ENCODE assay signal across 8 cellular contexts in the genomic region with DNA sequence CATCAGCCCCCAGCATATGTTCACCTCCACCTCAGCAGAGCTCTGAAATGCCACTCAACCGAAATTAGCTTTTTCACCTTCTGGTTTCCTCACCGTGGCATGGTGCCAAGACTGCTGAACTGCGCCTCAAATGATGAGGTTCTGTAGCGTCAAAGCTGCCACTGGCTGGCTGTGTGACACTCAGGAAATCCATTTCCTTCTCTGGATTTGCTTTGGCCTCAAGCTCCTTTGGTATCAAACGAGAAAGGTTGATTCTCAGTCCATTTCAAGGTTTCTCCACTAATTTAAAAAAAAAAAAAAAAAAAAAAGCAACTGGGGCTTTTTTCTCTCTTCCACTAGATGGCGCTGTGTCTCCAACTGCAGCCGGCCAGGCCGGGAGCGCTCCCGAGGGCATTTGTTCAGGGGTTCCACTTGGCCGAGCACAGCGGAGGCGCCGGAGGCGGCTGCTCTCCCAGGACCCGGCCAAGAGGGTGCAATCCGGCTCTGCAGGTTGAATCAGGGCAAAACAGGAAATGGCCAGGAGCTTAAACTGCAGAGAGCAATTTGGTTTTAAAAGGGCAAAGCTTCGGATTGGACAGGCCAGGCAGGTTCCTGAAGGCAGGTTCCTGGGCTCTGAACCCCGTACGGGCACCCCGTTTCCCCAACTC. TPM values are rescaled to one million over a fixed set of nuclear protein-coding genes. Genes with fewer than 3 reads are reported as not detected.
DNase-seq lines count a peak whose midpoint lies in the region; ATAC-seq, FAIRE-seq and TF ChIP-seq lines count a peak whose summit lies in the region.

No MANE protein-coding gene starts in this region.

- no peaks in the 10 kb centered on the region for H3K9me1 ChIP-seq in endothelial cell of umbilical vein (replicated peaks; ENCODE audit: control insufficient read depth, extremely low read depth, insufficient read depth, low read length)

- peak; percentile 76 to 79 for TF ChIP-seq CTCF in endothelial cell of umbilical vein (IDR thresholded peaks at IDR 0.05; ENCODE audit: extremely low read depth in 1 of 2, insufficient read depth in 1 of 2, low read depth in 1 of 2, low read length in 2 of 2)

- no peaks in the 10 kb centered on the region; the same call in 1 of the 2 replicates for H3K9me3 ChIP-seq in HUES64 (ENCODE audit: insufficient read depth, low read depth, low read length)
- no peaks in the 10 kb centered on the region for H3K9me3 ChIP-seq in endothelial cell of umbilical vein (replicated peaks; ENCODE audit: control insufficient read depth, insufficient read depth, low read length)
- no peaks in the 10 kb centered on the region for H3K9me3 ChIP-seq in mucosa of rectum (ENCODE audit: control insufficient read depth in 2 of 2, low read length in 2 of 2)

- peaks cover 16% of the 10 kb centered on the region for H3K27me3 Mint-ChIP-seq in stimulated activated memory B cell treated with anti-CD40 and anti-IgM and Interleukin-4, amounts not matched to agents 10 μg/mL and 1 μg/mL and 100 μg/mL, for 72 hours

- peak; percentile 97 for DNase-seq in COLO668 (lab: John Stamatoyannopoulos, UW; ENCODE audit: unreplicated experiment)
- DNase-seq in NOMO-1 (lab: John Stamatoyannopoulos, UW; ENCODE audit: unreplicated experiment in 2 of 2) = peak; percentile 41 to 68
- DNase-seq in activated CD8-positive, alpha-beta memory T cell treated with anti-CD3 and anti-CD28 coated beads, Interleukin-2, amount 50 U/mL, for 4 hours = peak; percentile 39
- peak; percentile 39 for DNase-seq in endothelial cell of umbilical vein (ENCODE audit: low read depth, low spot score)

- peaks cover 13% of the 10 kb centered on the region for H3K4me1 Mint-ChIP-seq in stimulated activated memory B cell treated with anti-CD40 and anti-IgM and Interleukin-4, amounts not matched to agents 10 μg/mL and 1 μg/mL and 100 μg/mL, for 72 hours

- no peak overlapping the region for H3K4me2 ChIP-seq in endothelial cell of umbilical vein (ENCODE audit: insufficient read depth, low read length)

- H3K4me3 ChIP-seq in HUES64 (ENCODE audit: low read length) = peak overlapping the region; percentile 29
- H3K4me3 ChIP-seq in endothelial cell of umbilical vein (replicated peaks in 1 of 3; ENCODE audit: insufficient read depth in 1 of 3, low read depth in 1 of 3, low read length in 3 of 3) = no peak overlapping the region
- peak overlapping the region; percentile 34 to 48 for H3K4me3 ChIP-seq in mucosa of rectum (ENCODE audit: low read length in 2 of 2)

- intact Hi-C loops in endothelial cell of umbilical vein (cut with micrococcal nuclease) = loop anchor here (1.0 to 5.0 kb wide), 4 partner anchors 149 to 296 kb away; no protein-coding TSS in a partner anchor

- H3K4me1 ChIP-seq in HUES64 (ENCODE audit: insufficient read depth, low read length) = peaks cover 6% of the 10 kb centered on the region
- no peaks in the 10 kb centered on the region for H3K4me1 ChIP-seq in endothelial cell of umbilical vein (ENCODE audit: control insufficient read depth, extremely low read depth, insufficient read depth, low read length)
- H3K4me1 ChIP-seq in mucosa of rectum (ENCODE audit: control insufficient read depth in 2 of 2, insufficient read depth in 2 of 2, low read length in 2 of 2) = peaks cover 18 to 24% of the 10 kb centered on the region in 2 donors

- peak overlapping the region; percentile 50; the same call in 1 of the 2 replicates for H3K27ac ChIP-seq in HUES64 (ENCODE audit: low read depth, low read length)
- H3K27ac ChIP-seq in endothelial cell of umbilical vein (ENCODE audit: insufficient read depth, low read depth, low read length) = no peak overlapping the region
- peak overlapping the region; percentile 76 to 83 for H3K27ac ChIP-seq in mucosa of rectum (ENCODE audit: low read depth in 2 of 2, low read length in 2 of 2)

- H3K4me3 Mint-ChIP-seq in stimulated activated memory B cell treated with anti-CD40 and anti-IgM and Interleukin-4, amounts not matched to agents 10 μg/mL and 1 μg/mL and 100 μg/mL, for 72 hours = peak overlapping the region; percentile 59

- no peaks in the 10 kb centered on the region for H3K36me3 ChIP-seq in HUES64 (ENCODE audit: insufficient read depth, low read length)
- no peaks in the 10 kb centered on the region for H3K36me3 ChIP-seq in endothelial cell of umbilical vein (ENCODE audit: control insufficient read depth in 2 of 2, extremely low read depth in 1 of 2, insufficient read depth in 2 of 2, low read length in 2 of 2)
- H3K36me3 ChIP-seq in mucosa of rectum (ENCODE audit: control insufficient read depth in 2 of 2, insufficient read depth in 2 of 2, low read length in 2 of 2) = no peaks in the 10 kb centered on the region

- H4K20me1 ChIP-seq in endothelial cell of umbilical vein (replicated peaks; ENCODE audit: control insufficient read depth, extremely low read depth, insufficient read depth, low read length) = no peaks in the 10 kb centered on the region

- CTCF ChIA-PET in endothelial cell of umbilical vein (lab: Charles Lee) = interaction anchor here (0.6 to 2.7 kb wide), 39 partner anchors 9 to 902 kb away, joined by 3 to 67 read pairs (median 3); a partner anchor contains a TSS

- BruUV-seq in endothelial cell of umbilical vein (replicated peaks; lab: Mats Ljungman, UMichigan) = no TSS peak

- no peak for TF ChIP-seq POLR2A in endothelial cell of umbilical vein (IDR thresholded peaks at IDR 0.05; ENCODE audit: low read depth, low read length)

- no peak overlapping the region for H2AFZ ChIP-seq in endothelial cell of umbilical vein (ENCODE audit: low read depth, low read length)

- peak overlapping the region; percentile 46; the same call in 1 of the 2 replicates for H3K9ac ChIP-seq in HUES64 (ENCODE audit: low read depth, low read length)
- no peak overlapping the region for H3K9ac ChIP-seq in endothelial cell of umbilical vein (replicated peaks; ENCODE audit: extremely low read depth, insufficient read depth, low read length)
- H3K9ac ChIP-seq in mucosa of rectum (ENCODE audit: low read depth in 1 of 2, low read length in 2 of 2) = peak overlapping the region; percentile 57 to 68

- no peaks in the 10 kb centered on the region for H3K9me3 Mint-ChIP-seq in stimulated activated memory B cell treated with anti-CD40 and anti-IgM and Interleukin-4, amounts not matched to agents 10 μg/mL and 1 μg/mL and 100 μg/mL, for 72 hours

- no peaks in the 10 kb centered on the region for H3K79me2 ChIP-seq in endothelial cell of umbilical vein (ENCODE audit: control insufficient read depth, insufficient read depth, low read length)

- POLR2A ChIA-PET in endothelial cell of umbilical vein (lab: Charles Lee) = interaction anchor here (0.7 kb wide), 1 partner anchor 420 kb away, joined by 10 read pairs; a partner anchor contains a TSS

- WGBS in HUES64 = 25% methylated on average over 21 of the region's 21 CpGs

- H3K27me3 ChIP-seq in HUES64 (ENCODE audit: insufficient read depth, low read length) (no peaks in the 10 kb centered on the region), endothelial cell of umbilical vein (ENCODE audit: control insufficient read depth in 2 of 2, insufficient read depth in 2 of 2, low read length in 2 of 2) (peaks cover 7% of the 10 kb centered on the region in 2 experiments), mucosa of rectum (ENCODE audit: control insufficient read depth in 2 of 2, insufficient read depth in 2 of 2, low read length in 2 of 2) (peaks cover 0 to 2% of the 10 kb centered on the region in 2 donors)

- dilution Hi-C loops in endothelial cell of umbilical vein (cut with MboI; ENCODE audit: extremely low pct_ligation_motif_present, low sequenced_read_pairs) = no loop called here

- peak overlapping the region; percentile 34 for H3K27ac Mint-ChIP-seq in stimulated activated memory B cell treated with anti-CD40 and anti-IgM and Interleukin-4, amounts not matched to agents 10 μg/mL and 1 μg/mL and 100 μg/mL, for 72 hours

- ATAC-seq in stimulated activated memory B cell treated with anti-CD40 and anti-IgM and Interleukin-4, amounts not matched to agents 10 μg/mL and 1 μg/mL and 100 μg/mL, for 72 hours = peak; percentile 91
- no peak for ATAC-seq in HG02852 (IDR thresholded peaks at IDR 0.05; ENCODE audit: unreplicated experiment)

- no peaks in the 10 kb centered on the region for H3K36me3 Mint-ChIP-seq in stimulated activated memory B cell treated with anti-CD40 and anti-IgM and Interleukin-4, amounts not matched to agents 10 μg/mL and 1 μg/mL and 100 μg/mL, for 72 hours

- peak; percentile 50 for FAIRE-seq in endothelial cell of umbilical vein (lab: Jason Lieb, UNC)

TF ChIP-seq in endothelial cell of umbilical vein, 7 proteins besides CTCF, POLR2A, EP300 and RAD21 (continues in another document):
- TF ChIP-seq FOS (IDR thresholded peaks at IDR 0.05; ENCODE audit: borderline replicate concordance, insufficient read depth, low read length) (no peak), JUN (IDR thresholded peaks at IDR 0.05; ENCODE audit: borderline replicate concordance, insufficient read depth, insufficient read length, low read depth) (no peak), EZH2 (IDR thresholded peaks at IDR 0.05; ENCODE audit: borderline replicate concordance, low read depth, low read length, severe bottlenecking) (no peak), MYC (IDR thresholded peaks at IDR 0.05; ENCODE audit: low read depth, low read length) (no peak), POLR2AphosphoS5 (IDR thresholded peaks at IDR 0.05; ENCODE audit: insufficient read depth, low read depth, low read length) (no peak)

RNA-seq across cellular contexts. Expression of a gene that starts 26.5 kb away (rescaled TPM):
- not detected for polyA plus RNA-seq in HUES64 (2013, experiment 1 of 2)
- not detected for polyA plus RNA-seq in HUES64 (2013, experiment 2 of 2)
- not detected in 2 replicates for total RNA-seq in endothelial cell of umbilical vein
- polyA plus RNA-seq in endothelial cell of umbilical vein = not detected in 2 replicates
- not detected in 2 replicates for polyA plus RNA-seq in endothelial cell of umbilical vein (2011; cell fraction: cytosol; rRNA removed)
- not detected in 2 replicates for polyA plus RNA-seq in endothelial cell of umbilical vein (2011; cell fraction: nucleus; rRNA removed)
- polyA plus RNA-seq in endothelial cell of umbilical vein (2012) = not detected in 2 replicates
- polyA minus RNA-seq in endothelial cell of umbilical vein = not detected in 2 replicates
- not detected for polyA minus RNA-seq in endothelial cell of umbilical vein (2011; cell fraction: cytosol; rRNA and poly(A)+ RNA removed)
- not detected in 2 replicates for polyA minus RNA-seq in endothelial cell of umbilical vein (2011; cell fraction: nucleus; rRNA and poly(A)+ RNA removed)

RNA-seq across cellular contexts. Expression of a gene that starts 26.9 kb away (rescaled TPM):
- polyA plus RNA-seq in HUES64 (2013, experiment 1 of 2) = 0.80 TPM
- 0.89 TPM for polyA plus RNA-seq in HUES64 (2013, experiment 2 of 2)
- not detected in 2 replicates for total RNA-seq in endothelial cell of umbilical vein
- polyA plus RNA-seq in endothelial cell of umbilical vein = not detected in 2 replicates
- polyA plus RNA-seq in endothelial cell of umbilical vein (2011; cell fraction: cytosol; rRNA removed) = not detected in 2 replicates
- polyA plus RNA-seq in endothelial cell of umbilical vein (2011; cell fraction: nucleus; rRNA removed) = not detected in 2 replicates
- polyA plus RNA-seq in endothelial cell of umbilical vein (2012) = not detected in 2 replicates
- 0.05 and 0.06 TPM in 2 replicates for polyA minus RNA-seq in endothelial cell of umbilical vein
- not detected for polyA minus RNA-seq in endothelial cell of umbilical vein (2011; cell fraction: cytosol; rRNA and poly(A)+ RNA removed)
- not detected in 2 replicates for polyA minus RNA-seq in endothelial cell of umbilical vein (2011; cell fraction: nucleus; rRNA and poly(A)+ RNA removed)

Comparison
In these comparisons a context has a peak if more than half of its experiments do, and no peak if none do; other contexts are left out.
1. DNase-seq: peak in every context shown above with its lines; median percentile 97 in COLO668; 54 in NOMO-1; 39 in activated CD8-positive, alpha-beta memory T cell treated with anti-CD3 and anti-CD28 coated beads, Interleukin-2, amount 50 U/mL, for 4 hours; 39 in endothelial cell of umbilical vein.
2. H3K4me3 ChIP-seq: peak in HUES64 (single experiment) and mucosa of rectum (2 of 2); none in endothelial cell of umbilical vein (0 of 3).